8 cellular contexts compared by ENCODE assay signal in the genomic region with DNA sequence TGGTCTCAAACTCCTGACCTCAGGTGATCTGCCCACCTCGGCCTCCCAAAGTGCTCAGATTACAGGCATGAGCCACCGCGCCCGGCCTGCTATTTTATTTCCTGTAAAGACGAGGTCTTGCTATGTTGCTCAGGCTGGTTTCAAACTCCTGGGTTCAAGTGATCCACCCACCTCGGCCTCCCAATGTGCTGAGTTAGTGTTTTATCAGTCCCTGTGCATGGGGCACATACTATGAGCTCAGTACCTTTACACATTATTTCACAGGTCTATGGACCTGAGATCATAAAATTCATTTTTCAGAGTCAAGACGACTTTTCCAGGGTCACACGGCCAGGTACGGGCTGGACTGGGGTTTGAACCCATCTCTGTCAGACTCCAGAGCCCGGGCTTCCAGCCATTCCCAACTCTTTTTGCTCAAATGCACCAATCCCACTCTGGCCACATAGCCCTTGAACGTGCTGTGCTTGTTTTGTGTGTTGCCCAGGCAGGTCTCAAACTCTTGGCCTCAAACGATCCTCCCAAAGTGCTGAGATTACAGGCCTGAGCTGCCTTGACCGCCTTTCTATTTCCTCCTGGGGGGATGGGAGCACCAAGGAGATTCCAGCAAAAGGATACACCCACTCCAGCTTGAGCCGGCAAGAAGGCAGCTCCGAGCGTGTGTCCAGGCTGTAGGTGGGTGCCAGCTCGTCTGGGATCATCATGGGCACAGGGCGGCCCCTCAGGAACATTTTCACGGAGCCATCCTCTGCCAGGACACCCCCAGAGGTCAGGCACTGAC. TPM values are rescaled to one million over a fixed set of nuclear protein-coding genes. Genes with fewer than 3 reads are reported as not detected.
DNase-seq lines count a peak whose midpoint lies in the region; ATAC-seq and TF ChIP-seq lines count a peak whose summit lies in the region.

No MANE protein-coding gene starts in this region.

- peaks cover 5% of the 10 kb centered on the region for H3K9me3 Mint-ChIP-seq in activated naive CD4-positive, alpha-beta T cell treated with anti-CD3 and anti-CD28 coated beads, Interleukin-2, amount 50 U/mL, for 24 hours
- H3K9me3 Mint-ChIP-seq in activated naive CD4-positive, alpha-beta T cell treated with anti-CD3 and anti-CD28 coated beads, Interleukin-2, amount 50 U/mL, for 72 hours: peaks cover 0 to 7% of the 10 kb centered on the region in 2 donors

- peaks cover 8% of the 10 kb centered on the region for H3K36me3 Mint-ChIP-seq in activated naive CD4-positive, alpha-beta T cell treated with anti-CD3 and anti-CD28 coated beads, Interleukin-2, amount 50 U/mL, for 24 hours
- H3K36me3 Mint-ChIP-seq in activated naive CD4-positive, alpha-beta T cell treated with anti-CD3 and anti-CD28 coated beads, Interleukin-2, amount 50 U/mL, for 72 hours: peaks cover 23 to 25% of the 10 kb centered on the region in 2 donors

- no peaks in the 10 kb centered on the region for H3K9me3 ChIP-seq in adipocyte (ENCODE audit: control insufficient read depth, low read length)

- TF ChIP-seq CTCF in kidney epithelial cell (IDR thresholded peaks at IDR 0.05; ENCODE audit: insufficient read depth, low read length, poor library complexity, severe bottlenecking): no peak

- peak overlapping the region; percentile 90 for H3K9ac ChIP-seq in adipocyte (ENCODE audit: low read length)

- no peaks in the 10 kb centered on the region for H3K27me3 Mint-ChIP-seq in activated naive CD4-positive, alpha-beta T cell treated with anti-CD3 and anti-CD28 coated beads, Interleukin-2, amount 50 U/mL, for 24 hours

- H3K4me3 ChIP-seq in adipocyte (ENCODE audit: low read length): peak overlapping the region; percentile 94
- H3K4me3 ChIP-seq in kidney epithelial cell (ENCODE audit: low read depth, low read length): peak overlapping the region; percentile 66

- DNase-seq in activated naive CD4-positive, alpha-beta T cell treated with anti-CD3 and anti-CD28 coated beads, Interleukin-2, amount 50 U/mL, for 72 hours (ENCODE audit: low spot score in 2 of 2): no peak
- DNase-seq in adipocyte (ENCODE audit: low read depth): peak; percentile 55
- DNase-seq in kidney epithelial cell (ENCODE audit: low read depth): no peak
- DNase-seq in ureter (ENCODE audit: low spot score): peak; percentile 67
- no peak for DNase-seq in medulla oblongata (ENCODE audit: extremely low spot score)

- no peak overlapping the region for H3K27ac Mint-ChIP-seq in activated naive CD4-positive, alpha-beta T cell treated with anti-CD3 and anti-CD28 coated beads, Interleukin-2, amount 50 U/mL, for 24 hours
- H3K27ac Mint-ChIP-seq in activated naive CD4-positive, alpha-beta T cell treated with anti-CD3 and anti-CD28 coated beads, Interleukin-2, amount 50 U/mL, for 72 hours: no peak overlapping the region

- H3K27me3 ChIP-seq in adipocyte (replicated peaks; ENCODE audit: control insufficient read depth, insufficient read depth, low read length): no peaks in the 10 kb centered on the region
- no peaks in the 10 kb centered on the region for H3K27me3 ChIP-seq in kidney epithelial cell (ENCODE audit: control insufficient read depth, insufficient read depth, low read length)

- H3K36me3 ChIP-seq in adipocyte (ENCODE audit: control insufficient read depth, insufficient read depth, low read length, severe bottlenecking): no peaks in the 10 kb centered on the region
- no peaks in the 10 kb centered on the region for H3K36me3 ChIP-seq in kidney epithelial cell (ENCODE audit: control insufficient read depth, insufficient read depth, low read length)

- peaks cover 21% of the 10 kb centered on the region for H3K4me1 ChIP-seq in adipocyte (ENCODE audit: control insufficient read depth, insufficient read depth, low read length)

- H3K4me1 Mint-ChIP-seq in activated naive CD4-positive, alpha-beta T cell treated with anti-CD3 and anti-CD28 coated beads, Interleukin-2, amount 50 U/mL, for 24 hours: peaks cover 20% of the 10 kb centered on the region

- no peak for ATAC-seq in activated naive CD4-positive, alpha-beta T cell treated with anti-CD3 and anti-CD28 coated beads, Interleukin-2, amount 50 U/mL, for 72 hours
- ATAC-seq in HG03280 (IDR thresholded peaks at IDR 0.05; ENCODE audit: unreplicated experiment): no peak
- ATAC-seq in GM18867 (IDR thresholded peaks at IDR 0.05; ENCODE audit: unreplicated experiment): no peak

- H3K4me3 Mint-ChIP-seq in activated naive CD4-positive, alpha-beta T cell treated with anti-CD3 and anti-CD28 coated beads, Interleukin-2, amount 50 U/mL, for 24 hours: peak overlapping the region; percentile 95

RNA-seq across cellular contexts. Expression of a gene that starts 1.1 kb away (rescaled TPM):
- 100 to 1,000 TPM; 142 to 161 TPM for total RNA-seq in activated naive CD4-positive, alpha-beta T cell treated with anti-CD3 and anti-CD28 coated beads, Interleukin-2, amount 50 U/mL, for 72 hours
- total RNA-seq in kidney epithelial cell (30.7 and 33.6 TPM in 2 replicates), ureter (97.7 TPM)

RNA-seq across cellular contexts. Expression of a gene that starts 29.9 kb away (rescaled TPM):
- 10 to 100 TPM in 1 of 2 donors, 1 to 10 TPM in 1; 7.0 to 15.7 TPM for total RNA-seq in activated naive CD4-positive, alpha-beta T cell treated with anti-CD3 and anti-CD28 coated beads, Interleukin-2, amount 50 U/mL, for 72 hours
- 0.46 TPM in 1 of 2 replicates, not detected in the other for total RNA-seq in kidney epithelial cell
- 2.8 TPM for total RNA-seq in ureter

RNA-seq across cellular contexts. Expression of a gene that starts 36.1 kb away (rescaled TPM):
- total RNA-seq in activated naive CD4-positive, alpha-beta T cell treated with anti-CD3 and anti-CD28 coated beads, Interleukin-2, amount 50 U/mL, for 72 hours: under 1 TPM in 1 of 2 donors, not detected in 1; 0.09 TPM
- 0.07 TPM in 1 of 2 replicates, not detected in the other for total RNA-seq in kidney epithelial cell
- total RNA-seq in ureter: 5.1 TPM

RNA-seq across cellular contexts. Expression of a gene that starts 53.5 kb away (rescaled TPM):
- total RNA-seq in activated naive CD4-positive, alpha-beta T cell treated with anti-CD3 and anti-CD28 coated beads, Interleukin-2, amount 50 U/mL, for 72 hours: 10 to 100 TPM; 16.6 to 16.7 TPM
- total RNA-seq in kidney epithelial cell (12.3 and 15.5 TPM in 2 replicates), ureter (21.1 TPM)

RNA-seq across cellular contexts. Expression of a gene that starts 53.7 kb away (rescaled TPM):
- total RNA-seq in activated naive CD4-positive, alpha-beta T cell treated with anti-CD3 and anti-CD28 coated beads, Interleukin-2, amount 50 U/mL, for 72 hours: 100 to 1,000 TPM; 755 to 839 TPM
- 177 and 219 TPM in 2 replicates for total RNA-seq in kidney epithelial cell
- 359 TPM for total RNA-seq in ureter

Comparison
In these comparisons a context has a peak if more than half of its experiments do, and no peak if none do; other contexts are left out.
1. DNase-seq: peak in adipocyte (single experiment) and ureter (single experiment); none in activated naive CD4-positive, alpha-beta T cell treated with anti-CD3 and anti-CD28 coated beads, Interleukin-2, amount 50 U/mL, for 72 hours (0 of 2), kidney epithelial cell (single experiment) and medulla oblongata (single experiment).